In genomic region chr4:165378763-165379631, GRCh38 we compare ENCODE assay signal across 1 cellular context.
TF ChIP-seq lines count a peak whose summit lies in the region.

Gene CPE, plus strand, starts transcription at chr4:165379008. Its CDS starts 214 bp downstream, at chr4:165379222.

TF ChIP-seq in HepG2, 621 proteins besides CTCF, POLR2A, EP300 and RAD21 (continued from another document and continues in another):
- TF ChIP-seq ZNF574 (CRISPR knock-in tag; IDR thresholded peaks at IDR 0.05) (peak; percentile 94), ZNF326 (CRISPR knock-in tag; IDR thresholded peaks at IDR 0.05; ENCODE audit: borderline replicate concordance) (no peak), GLI4 (CRISPR knock-in tag; IDR thresholded peaks at IDR 0.05; ENCODE audit: borderline replicate concordance) (no peak), SKI (IDR thresholded peaks at IDR 0.05; ENCODE audit: partially characterized antibody) (peak; percentile 32), ZNF83 (CRISPR knock-in tag; IDR thresholded peaks at IDR 0.05; ENCODE audit: borderline replicate concordance) (no peak), MED8 (CRISPR knock-in tag; IDR thresholded peaks at IDR 0.05; ENCODE audit: insufficient replicate concordance) (peak; percentile 72), ZNF431 (CRISPR knock-in tag; IDR thresholded peaks at IDR 0.05; ENCODE audit: borderline replicate concordance, low read depth) (no peak), ATM (IDR thresholded peaks at IDR 0.05; ENCODE audit: borderline replicate concordance) (no peak), FOXO1 (CRISPR knock-in tag; IDR thresholded peaks at IDR 0.05) (peak; percentile 46; the same call in 1 of the 2 replicates), NCOA1 (CRISPR knock-in tag; IDR thresholded peaks at IDR 0.05) (peak; percentile 67; the same call in 1 of the 2 replicates), ZNF251 (CRISPR knock-in tag; IDR thresholded peaks at IDR 0.05) (no peak), SMC3 (IDR thresholded peaks at IDR 0.05; ENCODE audit: low read length) (no peak), ZSCAN5A (CRISPR knock-in tag; IDR thresholded peaks at IDR 0.05; ENCODE audit: borderline replicate concordance) (peak; percentile 29; the same call in 1 of the 2 replicates), TOE1 (CRISPR knock-in tag; IDR thresholded peaks at IDR 0.05) (no peak), NKX3-1 (CRISPR knock-in tag; IDR thresholded peaks at IDR 0.05) (peak; percentile 75; the same call in 1 of the 2 replicates), SIN3A (IDR thresholded peaks at IDR 0.05; ENCODE audit: borderline replicate concordance, low read depth, low read length) (no peak; the same call in 1 of the 2 replicates), ZNF558 (CRISPR knock-in tag; IDR thresholded peaks at IDR 0.05; ENCODE audit: borderline replicate concordance) (no peak; the same call in 1 of the 2 replicates), ZSCAN25 (CRISPR knock-in tag; IDR thresholded peaks at IDR 0.05) (peak; percentile 49; the same call in 1 of the 2 replicates), ZBTB1 (CRISPR knock-in tag; IDR thresholded peaks at IDR 0.05; ENCODE audit: borderline replicate concordance) (peak; percentile 21; the same call in 1 of the 2 replicates), ZFP90 (CRISPR knock-in tag; IDR thresholded peaks at IDR 0.05; ENCODE audit: borderline replicate concordance) (peak; percentile 50; the same call in 1 of the 2 replicates), NR2F1 (CRISPR knock-in tag; IDR thresholded peaks at IDR 0.05) (no peak; a peak in 1 of 4 replicates), FLYWCH1 (CRISPR knock-in tag; IDR thresholded peaks at IDR 0.05) (no peak), RFXAP (CRISPR knock-in tag; IDR thresholded peaks at IDR 0.05; ENCODE audit: borderline replicate concordance) (peak; percentile 79; the same call in 1 of the 2 replicates), MED13 (CRISPR knock-in tag; IDR thresholded peaks at IDR 0.05) (peak; percentile 67; the same call in 1 of the 2 replicates), ZNF230 (CRISPR knock-in tag; IDR thresholded peaks at IDR 0.05) (0 out of 2 replicates have a peak, but pooled peaks have one; percentile 69), NFKB2 (CRISPR knock-in tag; IDR thresholded peaks at IDR 0.05; ENCODE audit: borderline replicate concordance) (peak; percentile 76; the same call in 1 of the 2 replicates), ZNF20 (CRISPR knock-in tag; IDR thresholded peaks at IDR 0.05) (no peak), KLF11 (CRISPR knock-in tag; IDR thresholded peaks at IDR 0.05) (no peak), BHLHE40 (IDR thresholded peaks at IDR 0.05; ENCODE audit: low read length) (peak; percentile 97), ZNF772 (CRISPR knock-in tag; IDR thresholded peaks at IDR 0.05) (peak; percentile 95), ELF3 (CRISPR knock-in tag; IDR thresholded peaks at IDR 0.05) (peak; percentile 46; the same call in 1 of the 2 replicates)
- TF ChIP-seq, protein P1, sequence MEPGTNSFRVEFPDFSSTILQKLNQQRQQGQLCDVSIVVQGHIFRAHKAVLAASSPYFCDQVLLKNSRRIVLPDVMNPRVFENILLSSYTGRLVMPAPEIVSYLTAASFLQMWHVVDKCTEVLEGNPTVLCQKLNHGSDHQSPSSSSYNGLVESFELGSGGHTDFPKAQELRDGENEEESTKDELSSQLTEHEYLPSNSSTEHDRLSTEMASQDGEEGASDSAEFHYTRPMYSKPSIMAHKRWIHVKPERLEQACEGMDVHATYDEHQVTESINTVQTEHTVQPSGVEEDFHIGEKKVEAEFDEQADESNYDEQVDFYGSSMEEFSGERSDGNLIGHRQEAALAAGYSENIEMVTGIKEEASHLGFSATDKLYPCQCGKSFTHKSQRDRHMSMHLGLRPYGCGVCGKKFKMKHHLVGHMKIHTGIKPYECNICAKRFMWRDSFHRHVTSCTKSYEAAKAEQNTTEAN (CRISPR knock-in tag; conservative IDR thresholded peaks at IDR 0.05) = peak; percentile 78
- TF ChIP-seq, protein P2, sequence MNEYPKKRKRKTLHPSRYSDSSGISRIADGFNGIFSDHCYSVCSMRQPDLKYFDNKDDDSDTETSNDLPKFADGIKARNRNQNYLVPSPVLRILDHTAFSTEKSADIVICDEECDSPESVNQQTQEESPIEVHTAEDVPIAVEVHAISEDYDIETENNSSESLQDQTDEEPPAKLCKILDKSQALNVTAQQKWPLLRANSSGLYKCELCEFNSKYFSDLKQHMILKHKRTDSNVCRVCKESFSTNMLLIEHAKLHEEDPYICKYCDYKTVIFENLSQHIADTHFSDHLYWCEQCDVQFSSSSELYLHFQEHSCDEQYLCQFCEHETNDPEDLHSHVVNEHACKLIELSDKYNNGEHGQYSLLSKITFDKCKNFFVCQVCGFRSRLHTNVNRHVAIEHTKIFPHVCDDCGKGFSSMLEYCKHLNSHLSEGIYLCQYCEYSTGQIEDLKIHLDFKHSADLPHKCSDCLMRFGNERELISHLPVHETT (CRISPR knock-in tag; conservative IDR thresholded peaks at IDR 0.05) = 0 out of 2 replicates have a peak, but pooled peaks have one; percentile 20
- TF ChIP-seq, protein P3, sequence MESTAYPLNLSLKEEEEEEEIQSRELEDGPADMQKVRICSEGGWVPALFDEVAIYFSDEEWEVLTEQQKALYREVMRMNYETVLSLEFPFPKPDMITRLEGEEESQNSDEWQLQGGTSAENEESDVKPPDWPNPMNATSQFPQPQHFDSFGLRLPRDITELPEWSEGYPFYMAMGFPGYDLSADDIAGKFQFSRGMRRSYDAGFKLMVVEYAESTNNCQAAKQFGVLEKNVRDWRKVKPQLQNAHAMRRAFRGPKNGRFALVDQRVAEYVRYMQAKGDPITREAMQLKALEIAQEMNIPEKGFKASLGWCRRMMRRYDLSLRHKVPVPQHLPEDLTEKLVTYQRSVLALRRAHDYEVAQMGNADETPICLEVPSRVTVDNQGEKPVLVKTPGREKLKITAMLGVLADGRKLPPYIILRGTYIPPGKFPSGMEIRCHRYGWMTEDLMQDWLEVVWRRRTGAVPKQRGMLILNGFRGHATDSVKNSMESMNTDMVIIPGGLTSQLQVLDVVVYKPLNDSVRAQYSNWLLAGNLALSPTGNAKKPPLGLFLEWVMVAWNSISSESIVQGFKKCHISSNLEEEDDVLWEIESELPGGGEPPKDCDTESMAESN (CRISPR knock-in tag; conservative IDR thresholded peaks at IDR 0.05) = peak; percentile 90
- TF ChIP-seq, protein P4, sequence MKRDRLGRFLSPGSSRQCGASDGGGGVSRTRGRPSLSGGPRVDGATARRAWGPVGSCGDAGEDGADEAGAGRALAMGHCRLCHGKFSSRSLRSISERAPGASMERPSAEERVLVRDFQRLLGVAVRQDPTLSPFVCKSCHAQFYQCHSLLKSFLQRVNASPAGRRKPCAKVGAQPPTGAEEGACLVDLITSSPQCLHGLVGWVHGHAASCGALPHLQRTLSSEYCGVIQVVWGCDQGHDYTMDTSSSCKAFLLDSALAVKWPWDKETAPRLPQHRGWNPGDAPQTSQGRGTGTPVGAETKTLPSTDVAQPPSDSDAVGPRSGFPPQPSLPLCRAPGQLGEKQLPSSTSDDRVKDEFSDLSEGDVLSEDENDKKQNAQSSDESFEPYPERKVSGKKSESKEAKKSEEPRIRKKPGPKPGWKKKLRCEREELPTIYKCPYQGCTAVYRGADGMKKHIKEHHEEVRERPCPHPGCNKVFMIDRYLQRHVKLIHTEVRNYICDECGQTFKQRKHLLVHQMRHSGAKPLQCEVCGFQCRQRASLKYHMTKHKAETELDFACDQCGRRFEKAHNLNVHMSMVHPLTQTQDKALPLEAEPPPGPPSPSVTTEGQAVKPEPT (CRISPR knock-in tag; IDR thresholded peaks at IDR 0.05; ENCODE audit: low read depth) = peak; percentile 63; the same call in 1 of the 2 replicates
- TF ChIP-seq, protein P5, sequence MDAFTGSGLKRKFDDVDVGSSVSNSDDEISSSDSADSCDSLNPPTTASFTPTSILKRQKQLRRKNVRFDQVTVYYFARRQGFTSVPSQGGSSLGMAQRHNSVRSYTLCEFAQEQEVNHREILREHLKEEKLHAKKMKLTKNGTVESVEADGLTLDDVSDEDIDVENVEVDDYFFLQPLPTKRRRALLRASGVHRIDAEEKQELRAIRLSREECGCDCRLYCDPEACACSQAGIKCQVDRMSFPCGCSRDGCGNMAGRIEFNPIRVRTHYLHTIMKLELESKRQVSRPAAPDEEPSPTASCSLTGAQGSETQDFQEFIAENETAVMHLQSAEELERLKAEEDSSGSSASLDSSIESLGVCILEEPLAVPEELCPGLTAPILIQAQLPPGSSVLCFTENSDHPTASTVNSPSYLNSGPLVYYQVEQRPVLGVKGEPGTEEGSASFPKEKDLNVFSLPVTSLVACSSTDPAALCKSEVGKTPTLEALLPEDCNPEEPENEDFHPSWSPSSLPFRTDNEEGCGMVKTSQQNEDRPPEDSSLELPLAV (CRISPR knock-in tag; conservative IDR thresholded peaks at IDR 0.05; ENCODE audit: low read depth) = no peak
- TF ChIP-seq, protein P6, sequence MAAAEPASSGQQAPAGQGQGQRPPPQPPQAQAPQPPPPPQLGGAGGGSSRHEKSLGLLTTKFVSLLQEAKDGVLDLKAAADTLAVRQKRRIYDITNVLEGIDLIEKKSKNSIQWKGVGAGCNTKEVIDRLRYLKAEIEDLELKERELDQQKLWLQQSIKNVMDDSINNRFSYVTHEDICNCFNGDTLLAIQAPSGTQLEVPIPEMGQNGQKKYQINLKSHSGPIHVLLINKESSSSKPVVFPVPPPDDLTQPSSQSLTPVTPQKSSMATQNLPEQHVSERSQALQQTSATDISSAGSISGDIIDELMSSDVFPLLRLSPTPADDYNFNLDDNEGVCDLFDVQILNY (CRISPR knock-in tag; conservative IDR thresholded peaks at IDR 0.05) = no peak
- TF ChIP-seq, protein P7, sequence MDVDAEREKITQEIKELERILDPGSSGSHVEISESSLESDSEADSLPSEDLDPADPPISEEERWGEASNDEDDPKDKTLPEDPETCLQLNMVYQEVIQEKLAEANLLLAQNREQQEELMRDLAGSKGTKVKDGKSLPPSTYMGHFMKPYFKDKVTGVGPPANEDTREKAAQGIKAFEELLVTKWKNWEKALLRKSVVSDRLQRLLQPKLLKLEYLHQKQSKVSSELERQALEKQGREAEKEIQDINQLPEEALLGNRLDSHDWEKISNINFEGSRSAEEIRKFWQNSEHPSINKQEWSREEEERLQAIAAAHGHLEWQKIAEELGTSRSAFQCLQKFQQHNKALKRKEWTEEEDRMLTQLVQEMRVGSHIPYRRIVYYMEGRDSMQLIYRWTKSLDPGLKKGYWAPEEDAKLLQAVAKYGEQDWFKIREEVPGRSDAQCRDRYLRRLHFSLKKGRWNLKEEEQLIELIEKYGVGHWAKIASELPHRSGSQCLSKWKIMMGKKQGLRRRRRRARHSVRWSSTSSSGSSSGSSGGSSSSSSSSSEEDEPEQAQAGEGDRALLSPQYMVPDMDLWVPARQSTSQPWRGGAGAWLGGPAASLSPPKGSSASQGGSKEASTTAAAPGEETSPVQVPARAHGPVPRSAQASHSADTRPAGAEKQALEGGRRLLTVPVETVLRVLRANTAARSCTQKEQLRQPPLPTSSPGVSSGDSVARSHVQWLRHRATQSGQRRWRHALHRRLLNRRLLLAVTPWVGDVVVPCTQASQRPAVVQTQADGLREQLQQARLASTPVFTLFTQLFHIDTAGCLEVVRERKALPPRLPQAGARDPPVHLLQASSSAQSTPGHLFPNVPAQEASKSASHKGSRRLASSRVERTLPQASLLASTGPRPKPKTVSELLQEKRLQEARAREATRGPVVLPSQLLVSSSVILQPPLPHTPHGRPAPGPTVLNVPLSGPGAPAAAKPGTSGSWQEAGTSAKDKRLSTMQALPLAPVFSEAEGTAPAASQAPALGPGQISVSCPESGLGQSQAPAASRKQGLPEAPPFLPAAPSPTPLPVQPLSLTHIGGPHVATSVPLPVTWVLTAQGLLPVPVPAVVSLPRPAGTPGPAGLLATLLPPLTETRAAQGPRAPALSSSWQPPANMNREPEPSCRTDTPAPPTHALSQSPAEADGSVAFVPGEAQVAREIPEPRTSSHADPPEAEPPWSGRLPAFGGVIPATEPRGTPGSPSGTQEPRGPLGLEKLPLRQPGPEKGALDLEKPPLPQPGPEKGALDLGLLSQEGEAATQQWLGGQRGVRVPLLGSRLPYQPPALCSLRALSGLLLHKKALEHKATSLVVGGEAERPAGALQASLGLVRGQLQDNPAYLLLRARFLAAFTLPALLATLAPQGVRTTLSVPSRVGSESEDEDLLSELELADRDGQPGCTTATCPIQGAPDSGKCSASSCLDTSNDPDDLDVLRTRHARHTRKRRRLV (CRISPR knock-in tag; IDR thresholded peaks at IDR 0.05) = no peak
- TF ChIP-seq, protein P8, sequence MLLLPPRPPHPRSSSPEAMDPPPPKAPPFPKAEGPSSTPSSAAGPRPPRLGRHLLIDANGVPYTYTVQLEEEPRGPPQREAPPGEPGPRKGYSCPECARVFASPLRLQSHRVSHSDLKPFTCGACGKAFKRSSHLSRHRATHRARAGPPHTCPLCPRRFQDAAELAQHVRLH (CRISPR knock-in tag; IDR thresholded peaks at IDR 0.05; ENCODE audit: borderline replicate concordance, low read depth) = peak; percentile 50
- TF ChIP-seq, protein P9, sequence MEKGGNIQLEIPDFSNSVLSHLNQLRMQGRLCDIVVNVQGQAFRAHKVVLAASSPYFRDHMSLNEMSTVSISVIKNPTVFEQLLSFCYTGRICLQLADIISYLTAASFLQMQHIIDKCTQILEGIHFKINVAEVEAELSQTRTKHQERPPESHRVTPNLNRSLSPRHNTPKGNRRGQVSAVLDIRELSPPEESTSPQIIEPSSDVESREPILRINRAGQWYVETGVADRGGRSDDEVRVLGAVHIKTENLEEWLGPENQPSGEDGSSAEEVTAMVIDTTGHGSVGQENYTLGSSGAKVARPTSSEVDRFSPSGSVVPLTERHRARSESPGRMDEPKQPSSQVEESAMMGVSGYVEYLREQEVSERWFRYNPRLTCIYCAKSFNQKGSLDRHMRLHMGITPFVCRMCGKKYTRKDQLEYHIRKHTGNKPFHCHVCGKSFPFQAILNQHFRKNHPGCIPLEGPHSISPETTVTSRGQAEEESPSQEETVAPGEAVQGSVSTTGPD (CRISPR knock-in tag; IDR thresholded peaks at IDR 0.05) = no peak
